ENCODE assay signal across 1 cellular context in the genomic region with DNA sequence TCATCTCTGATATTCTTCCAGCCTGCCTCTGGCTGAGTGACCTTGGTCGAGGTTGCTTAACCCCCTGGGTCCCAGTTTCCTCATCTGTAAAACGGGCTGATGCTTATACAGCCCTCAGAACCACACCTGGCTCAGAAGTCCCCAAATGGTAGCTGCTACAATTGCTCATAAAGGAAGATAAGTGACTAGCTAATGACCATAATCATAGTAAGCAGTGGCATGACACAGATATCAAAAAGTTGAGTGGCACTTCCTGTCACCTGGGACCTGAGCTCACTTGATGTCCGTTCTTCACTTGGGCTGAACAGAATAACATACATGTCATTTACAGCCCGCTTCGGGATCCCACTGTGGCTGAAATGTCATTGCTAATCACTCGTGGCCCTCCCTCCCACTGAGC.
TF ChIP-seq lines count a peak whose summit lies in the region.

No MANE protein-coding gene starts in this region.

TF ChIP-seq in GM23338, 12 proteins besides CTCF, POLR2A, EP300 and RAD21 (continued from another document):
- TF ChIP-seq, protein P1, sequence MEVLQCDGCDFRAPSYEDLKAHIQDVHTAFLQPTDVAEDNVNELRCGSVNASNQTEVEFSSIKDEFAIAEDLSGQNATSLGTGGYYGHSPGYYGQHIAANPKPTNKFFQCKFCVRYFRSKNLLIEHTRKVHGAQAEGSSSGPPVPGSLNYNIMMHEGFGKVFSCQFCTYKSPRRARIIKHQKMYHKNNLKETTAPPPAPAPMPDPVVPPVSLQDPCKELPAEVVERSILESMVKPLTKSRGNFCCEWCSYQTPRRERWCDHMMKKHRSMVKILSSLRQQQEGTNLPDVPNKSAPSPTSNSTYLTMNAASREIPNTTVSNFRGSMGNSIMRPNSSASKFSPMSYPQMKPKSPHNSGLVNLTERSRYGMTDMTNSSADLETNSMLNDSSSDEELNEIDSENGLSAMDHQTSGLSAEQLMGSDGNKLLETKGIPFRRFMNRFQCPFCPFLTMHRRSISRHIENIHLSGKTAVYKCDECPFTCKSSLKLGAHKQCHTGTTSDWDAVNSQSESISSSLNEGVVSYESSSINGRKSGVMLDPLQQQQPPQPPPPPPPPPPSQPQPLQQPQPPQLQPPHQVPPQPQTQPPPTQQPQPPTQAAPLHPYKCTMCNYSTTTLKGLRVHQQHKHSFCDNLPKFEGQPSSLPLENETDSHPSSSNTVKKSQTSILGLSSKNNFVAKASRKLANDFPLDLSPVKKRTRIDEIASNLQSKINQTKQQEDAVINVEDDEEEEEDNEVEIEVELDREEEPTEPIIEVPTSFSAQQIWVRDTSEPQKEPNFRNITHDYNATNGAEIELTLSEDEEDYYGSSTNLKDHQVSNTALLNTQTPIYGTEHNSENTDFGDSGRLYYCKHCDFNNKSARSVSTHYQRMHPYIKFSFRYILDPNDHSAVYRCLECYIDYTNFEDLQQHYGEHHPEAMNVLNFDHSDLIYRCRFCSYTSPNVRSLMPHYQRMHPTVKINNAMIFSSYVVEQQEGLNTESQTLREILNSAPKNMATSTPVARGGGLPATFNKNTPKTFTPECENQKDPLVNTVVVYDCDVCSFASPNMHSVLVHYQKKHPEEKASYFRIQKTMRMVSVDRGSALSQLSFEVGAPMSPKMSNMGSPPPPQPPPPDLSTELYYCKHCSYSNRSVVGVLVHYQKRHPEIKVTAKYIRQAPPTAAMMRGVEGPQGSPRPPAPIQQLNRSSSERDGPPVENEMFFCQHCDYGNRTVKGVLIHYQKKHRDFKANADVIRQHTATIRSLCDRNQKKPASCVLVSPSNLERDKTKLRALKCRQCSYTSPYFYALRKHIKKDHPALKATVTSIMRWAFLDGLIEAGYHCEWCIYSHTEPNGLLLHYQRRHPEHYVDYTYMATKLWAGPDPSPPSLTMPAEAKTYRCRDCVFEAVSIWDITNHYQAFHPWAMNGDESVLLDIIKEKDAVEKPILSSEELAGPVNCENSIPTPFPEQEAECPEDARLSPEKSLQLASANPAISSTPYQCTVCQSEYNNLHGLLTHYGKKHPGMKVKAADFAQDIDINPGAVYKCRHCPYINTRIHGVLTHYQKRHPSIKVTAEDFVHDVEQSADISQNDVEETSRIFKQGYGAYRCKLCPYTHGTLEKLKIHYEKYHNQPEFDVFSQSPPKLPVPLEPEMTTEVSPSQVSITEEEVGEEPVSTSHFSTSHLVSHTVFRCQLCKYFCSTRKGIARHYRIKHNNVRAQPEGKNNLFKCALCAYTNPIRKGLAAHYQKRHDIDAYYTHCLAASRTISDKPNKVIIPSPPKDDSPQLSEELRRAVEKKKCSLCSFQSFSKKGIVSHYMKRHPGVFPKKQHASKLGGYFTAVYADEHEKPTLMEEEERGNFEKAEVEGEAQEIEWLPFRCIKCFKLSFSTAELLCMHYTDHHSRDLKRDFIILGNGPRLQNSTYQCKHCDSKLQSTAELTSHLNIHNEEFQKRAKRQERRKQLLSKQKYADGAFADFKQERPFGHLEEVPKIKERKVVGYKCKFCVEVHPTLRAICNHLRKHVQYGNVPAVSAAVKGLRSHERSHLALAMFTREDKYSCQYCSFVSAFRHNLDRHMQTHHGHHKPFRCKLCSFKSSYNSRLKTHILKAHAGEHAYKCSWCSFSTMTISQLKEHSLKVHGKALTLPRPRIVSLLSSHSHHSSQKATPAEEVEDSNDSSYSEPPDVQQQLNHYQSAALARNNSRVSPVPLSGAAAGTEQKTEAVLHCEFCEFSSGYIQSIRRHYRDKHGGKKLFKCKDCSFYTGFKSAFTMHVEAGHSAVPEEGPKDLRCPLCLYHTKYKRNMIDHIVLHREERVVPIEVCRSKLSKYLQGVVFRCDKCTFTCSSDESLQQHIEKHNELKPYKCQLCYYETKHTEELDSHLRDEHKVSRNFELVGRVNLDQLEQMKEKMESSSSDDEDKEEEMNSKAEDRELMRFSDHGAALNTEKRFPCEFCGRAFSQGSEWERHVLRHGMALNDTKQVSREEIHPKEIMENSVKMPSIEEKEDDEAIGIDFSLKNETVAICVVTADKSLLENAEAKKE (CRISPR knock-in tag; IDR thresholded peaks at IDR 0.05): no peak
- TF ChIP-seq EZH2phosphoT487 (IDR thresholded peaks at IDR 0.05; ENCODE audit: unreplicated experiment): no peak
- no peak for TF ChIP-seq POLR2AphosphoS5 (IDR thresholded peaks at IDR 0.05; ENCODE audit: low read depth)
- TF ChIP-seq ZNF331 (CRISPR knock-in tag; IDR thresholded peaks at IDR 0.05; ENCODE audit: low read depth): no peak
